ENCODE assay signal across 18 cellular contexts in genomic region chr2:178807227-178808008, GRCh38. TPM values are rescaled to one million over a fixed set of nuclear protein-coding genes. Genes with fewer than 3 reads are reported as not detected.
A peak's percentile ranks its signal among the peaks of the same experiment; 100 is the strongest.
DNase-seq lines count a peak whose midpoint lies in the region; ATAC-seq and TF ChIP-seq lines count a peak whose summit lies in the region.
"Had no signal": no experiment of that assay in that cellular context is flagged by ENCODE, and none has a peak within 500 bp of the region (broad histone marks: within the 10 kb centered on the region; RNA-seq: fewer than 3 reads in every experiment).

TTN (minus strand) TSS chr2:178807423; CDS start chr2:178804642, 2,781 bp downstream.

- H3K4me2 ChIP-seq in OCI-LY7 (ENCODE audit: low read length), result peak within 1 kb of the TSS; percentile 17; the same call in 1 of the 2 replicates
- H3K4me2 ChIP-seq: PC-9 had no signal

- no peak within 1 kb of the TSS for H2AFZ ChIP-seq in OCI-LY7 (ENCODE audit: low read length)
- H2AFZ ChIP-seq: PC-9 had no signal

- TF ChIP-seq POLR2A in spleen (IDR thresholded peaks at IDR 0.05), result no peak

- H4K20me1 ChIP-seq in OCI-LY7 (ENCODE audit: insufficient read depth, low read length), result no peaks in the 10 kb centered on the region

- 82 to 94% (median 93%) methylated on average over 10 of the region's 10 CpGs for WGBS in spleen, 5 donors

- H3K9me3 ChIP-seq in OCI-LY7 (ENCODE audit: low read length), result no peaks in the 10 kb centered on the region
- H3K9me3 ChIP-seq in spleen, result no peaks in the 10 kb centered on the region
- no peaks in the 10 kb centered on the region for H3K9me3 ChIP-seq in ascending aorta
- H3K9me3 ChIP-seq: esophagus squamous epithelium, mucosa of descending colon, tibial artery had no signal

- H3K9me2 ChIP-seq in OCI-LY7 (ENCODE audit: insufficient read depth, low read length), result no peaks in the 10 kb centered on the region

- H3K4me1 ChIP-seq in OCI-LY7 (ENCODE audit: insufficient read depth, low read length, poor library complexity, severe bottlenecking) (no peaks in the 10 kb centered on the region), spleen (no peaks in the 10 kb centered on the region), ascending aorta (no peaks in the 10 kb centered on the region)
- H3K4me1 ChIP-seq: esophagus squamous epithelium had no signal

- no peak within 1 kb of the TSS for H3K4me3 ChIP-seq in OCI-LY7 (ENCODE audit: low read depth, low read length, poor library complexity, severe bottlenecking)
- H3K4me3 ChIP-seq in dorsolateral prefrontal cortex, result no peak within 1 kb of the TSS
- H3K4me3 ChIP-seq in spleen, result no peak within 1 kb of the TSS
- H3K4me3 ChIP-seq in ascending aorta, result no peak within 1 kb of the TSS
- H3K4me3 ChIP-seq: esophagus squamous epithelium, mucosa of descending colon, PC-9, tibial artery had no signal

- no peak within 1 kb of the TSS for H3K27ac ChIP-seq in OCI-LY7 (ENCODE audit: low read depth, low read length, poor library complexity, severe bottlenecking)
- H3K27ac ChIP-seq in dorsolateral prefrontal cortex, result no peak within 1 kb of the TSS
- H3K27ac ChIP-seq in spleen, result no peak within 1 kb of the TSS
- no peak within 1 kb of the TSS for H3K27ac ChIP-seq in ascending aorta
- H3K27ac ChIP-seq: esophagus squamous epithelium, PC-9, tibial artery had no signal

- no peaks in the 10 kb centered on the region for H3K27me3 ChIP-seq in dorsolateral prefrontal cortex
- H3K27me3 ChIP-seq in spleen (replicated peaks in 1 of 7), result no peaks in the 10 kb centered on the region
- no peaks in the 10 kb centered on the region for H3K27me3 ChIP-seq in ascending aorta
- H3K27me3 ChIP-seq: esophagus squamous epithelium, tibial artery had no signal

- BruUV-seq in OCI-LY7 (replicated peaks; lab: Mats Ljungman, UMichigan), result no TSS peak

- ATAC-seq in HG03354 (IDR thresholded peaks at IDR 0.05; ENCODE audit: poor library complexity, severe bottlenecking, unreplicated experiment) (no peak), HG02642 (IDR thresholded peaks at IDR 0.05; ENCODE audit: poor library complexity, unreplicated experiment) (no peak)
- ATAC-seq: mucosa of descending colon had no signal

- no peaks in the 10 kb centered on the region for H3K79me2 ChIP-seq in OCI-LY7 (ENCODE audit: insufficient read depth, low read depth, low read length)

- DNase-seq in OCI-LY7 (ENCODE audit: low spot score) (no peak), dorsolateral prefrontal cortex (no peak), mesenteric fat pad (ENCODE audit: low spot score) (no peak), spleen (no peak), NCI-H128 (lab: John Stamatoyannopoulos, UW; ENCODE audit: unreplicated experiment) (no peak), ascending aorta (ENCODE audit: low spot score in 2 of 2) (no peak)
- DNase-seq: activated CD4-positive, alpha-beta T cell treated with anti-CD3 and anti-CD28 coated beads, Interleukin-2, amount 50 U/mL, for 4 hours; activated naive CD4-positive, alpha-beta T cell treated with anti-CD3 and anti-CD28 coated beads, Interleukin-2, amount 50 U/mL, for 16 hours; activated T-cell treated with anti-CD3 and anti-CD28 coated beads, Interleukin-2, amount 50 U/mL, for 1 hour; DMS 273 treated with DMSO at 0.1 percent for 48 hours; esophagus squamous epithelium; GOT3; mucosa of descending colon; PC-9; tibial artery had no signal

- POLR2A ChIA-PET in OCI-LY7 (lab: Charles Lee), result no interaction called here

- CTCF ChIA-PET in OCI-LY7 (lab: Charles Lee; ENCODE audit: unreplicated experiment), result no interaction called here

- intact Hi-C loops in OCI-LY7 (cut with micrococcal nuclease; ENCODE audit: unreplicated experiment), result no loop called here
- intact Hi-C loops in dorsolateral prefrontal cortex (cut with DNase I), result no loop called here
- intact Hi-C loops in spleen (cut with DNase I; ENCODE audit: low total_unique reads), result no loop called here
- intact Hi-C loops in ascending aorta (cut with DNase I), result no loop called here

- no peak for TF ChIP-seq CTCF in OCI-LY7 (conservative IDR thresholded peaks at IDR 0.05; ENCODE audit: low read length)
- no peak for TF ChIP-seq CTCF in dorsolateral prefrontal cortex (IDR thresholded peaks at IDR 0.05 in 54 of 56, conservative IDR thresholded peaks at IDR 0.05 in 2 of 56; ENCODE audit: low read depth in 1 of 56, partially characterized antibody in 56 of 56)
- no peak for TF ChIP-seq CTCF in spleen (IDR thresholded peaks at IDR 0.05 in 8 of 11, conservative IDR thresholded peaks at IDR 0.05 in 3 of 11)
- TF ChIP-seq CTCF in ascending aorta (IDR thresholded peaks at IDR 0.05), result no peak

- H3K36me3 ChIP-seq in OCI-LY7 (ENCODE audit: insufficient read depth, low read length) (no peaks in the 10 kb centered on the region), spleen (no peaks in the 10 kb centered on the region), ascending aorta (no peaks in the 10 kb centered on the region)
- H3K36me3 ChIP-seq: esophagus squamous epithelium, tibial artery had no signal

RNA-seq across cellular contexts. Expression of gene TTN, which starts in this region (rescaled TPM):
- total RNA-seq in OCI-LY7 (2014; rRNA removed; shearing (Covaris generic)), result 0.03 and 0.19 TPM in 2 replicates
- total RNA-seq in OCI-LY7 (2022), result under 0.01 and 0.02 TPM in 2 replicates
- 10 to 100 TPM in 61 of 120 experiments, 1 to 10 TPM in 59; 2.1 to 27.6 (median 10.1) TPM for total RNA-seq in dorsolateral prefrontal cortex
- total RNA-seq in mesenteric fat pad, result 12.0 TPM
- total RNA-seq in spleen, result 10 to 100 TPM; 15.0 to 28.5 (median 21.8) TPM
- polyA plus RNA-seq in spleen, result under 1 TPM; 0.23 to 0.67 (median 0.57) TPM
- total RNA-seq in ascending aorta, result 7.6 TPM
- total RNA-seq: osteocyte, PC-9 had no signal
